12 cellular contexts compared by ENCODE assay signal in the genomic region with DNA sequence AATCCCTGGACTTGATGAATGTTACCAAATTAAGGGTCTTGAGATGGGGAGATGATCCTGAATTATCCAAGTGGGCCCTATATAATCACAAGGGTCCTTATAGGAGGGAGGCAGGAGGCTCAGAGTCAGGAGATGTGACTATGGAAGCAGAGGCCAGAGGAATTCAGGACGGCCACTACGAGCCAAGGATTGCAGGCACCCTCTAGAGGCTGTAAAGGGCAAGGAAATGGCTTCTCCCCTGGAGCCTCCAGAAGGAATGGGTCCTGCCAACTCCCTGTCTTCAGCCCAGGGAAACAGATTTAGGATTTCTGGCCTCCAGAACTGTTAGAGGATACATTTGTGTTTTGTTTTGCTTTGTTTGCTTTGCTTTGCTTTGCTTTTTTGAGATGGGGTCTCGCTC. TPM values are rescaled to one million over a fixed set of nuclear protein-coding genes. Genes with fewer than 3 reads are reported as not detected.
A peak's percentile ranks its signal among the peaks of the same experiment; 100 is the strongest.
DNase-seq lines count a peak whose midpoint lies in the region; TF ChIP-seq lines count a peak whose summit lies in the region.
"Had no signal": no experiment of that assay in that cellular context is flagged by ENCODE, and none has a peak within 500 bp of the region (broad histone marks: within the 10 kb centered on the region; RNA-seq: fewer than 3 reads in every experiment).

No MANE protein-coding gene starts in this region.

- no peaks in the 10 kb centered on the region for H3K27me3 Mint-ChIP-seq in endodermal cell (ENCODE audit: insufficient read depth)
- peaks cover 2% of the 10 kb centered on the region for H3K27me3 Mint-ChIP-seq in progenitor cell of endocrine pancreas
- H3K27me3 Mint-ChIP-seq in activated CD4-positive, alpha-beta T cell treated with anti-CD3 and anti-CD28 coated beads, Interleukin-2, amount 10 ng/mL, durations not matched to agents 24 days and 14 days: peaks cover 6% of the 10 kb centered on the region
- no peaks in the 10 kb centered on the region for H3K27me3 Mint-ChIP-seq in activated naive CD4-positive, alpha-beta T cell treated with anti-CD3 and anti-CD28 coated beads for 36 hours (ENCODE audit: low read depth)

- H3K4me1 Mint-ChIP-seq in endodermal cell (peaks cover 2% of the 10 kb centered on the region), progenitor cell of endocrine pancreas (ENCODE audit: low read depth) (peaks cover 18% of the 10 kb centered on the region)
- no peaks in the 10 kb centered on the region for H3K4me1 Mint-ChIP-seq in activated CD4-positive, alpha-beta T cell treated with anti-CD3 and anti-CD28 coated beads, Interleukin-2, amount 10 ng/mL, durations not matched to agents 24 days and 14 days
- H3K4me1 Mint-ChIP-seq in activated naive CD4-positive, alpha-beta T cell treated with anti-CD3 and anti-CD28 coated beads for 36 hours (ENCODE audit: low read depth): no peaks in the 10 kb centered on the region

- H3K9me3 Mint-ChIP-seq in endodermal cell (peaks cover 10% of the 10 kb centered on the region), progenitor cell of endocrine pancreas (ENCODE audit: low read depth) (peaks cover 6% of the 10 kb centered on the region)
- H3K9me3 Mint-ChIP-seq in activated CD4-positive, alpha-beta T cell treated with anti-CD3 and anti-CD28 coated beads, Interleukin-2, amount 10 ng/mL, durations not matched to agents 24 days and 14 days: no peaks in the 10 kb centered on the region
- H3K9me3 Mint-ChIP-seq in activated naive CD4-positive, alpha-beta T cell treated with anti-CD3 and anti-CD28 coated beads for 36 hours: no peaks in the 10 kb centered on the region

- 77 to 83% methylated on average over 3 of the region's 3 CpGs for WGBS in endodermal cell (ENCODE audit: insufficient coverage in 1 of 2, insufficient read length in 1 of 2), 2 experiments

- H3K36me3 ChIP-seq in endodermal cell (ENCODE audit: control insufficient read depth, insufficient read depth, low read length): no peaks in the 10 kb centered on the region
- H3K36me3 ChIP-seq: adrenal gland, tibial nerve had no signal

- DNase-seq in DMS79 treated with DMSO at 0.1 percent for 48 hours (lab: John Stamatoyannopoulos, UW) (peak; percentile 17), DMS79 (lab: John Stamatoyannopoulos, UW) (no peak), NCI-H524 treated with DMSO at 0.1 percent for 48 hours (lab: John Stamatoyannopoulos, UW) (peak; percentile 35), endodermal cell (peak; percentile 75), progenitor cell of endocrine pancreas (ENCODE audit: low spot score, unreplicated experiment) (no peak), NCI-H1930 (lab: John Stamatoyannopoulos, UW) (no peak)
- no peak for DNase-seq in activated CD4-positive, alpha-beta T cell treated with anti-CD3 and anti-CD28 coated beads, Interleukin-2, amount 10 ng/mL, durations not matched to agents 24 days and 14 days
- DNase-seq in activated naive CD4-positive, alpha-beta T cell treated with anti-CD3 and anti-CD28 coated beads for 36 hours: no peak
- DNase-seq: activated CD4-positive, alpha-beta T cell treated with anti-CD3 and anti-CD28 coated beads, Interleukin-2, amount 50 U/mL, for 48 hours; stimulated activated CD4-positive, alpha-beta T cell treated with anti-CD3 and anti-CD28 coated beads, Interleukin-4, amount 100 ng/mL, for 24 hours had no signal

- H3K4me3 Mint-ChIP-seq in endodermal cell: no peak overlapping the region
- no peak overlapping the region for H3K4me3 Mint-ChIP-seq in progenitor cell of endocrine pancreas (ENCODE audit: low read depth)
- H3K4me3 Mint-ChIP-seq in activated CD4-positive, alpha-beta T cell treated with anti-CD3 and anti-CD28 coated beads, Interleukin-2, amount 10 ng/mL, durations not matched to agents 24 days and 14 days: no peak overlapping the region
- H3K4me3 Mint-ChIP-seq in activated naive CD4-positive, alpha-beta T cell treated with anti-CD3 and anti-CD28 coated beads for 36 hours: no peak overlapping the region

- H3K4me3 ChIP-seq in endodermal cell (ENCODE audit: low read length): no peak overlapping the region
- H3K4me3 ChIP-seq: adrenal gland, tibial nerve had no signal

- no peaks in the 10 kb centered on the region for H3K4me1 ChIP-seq in endodermal cell (ENCODE audit: control insufficient read depth, insufficient read depth, low read length)
- H3K4me1 ChIP-seq: adrenal gland had no signal

- no peak overlapping the region for H3K27ac ChIP-seq in endodermal cell (ENCODE audit: low read depth, low read length)
- H3K27ac ChIP-seq: adrenal gland, tibial nerve had no signal

- H3K9ac ChIP-seq in endodermal cell (ENCODE audit: extremely low read depth, low read length, poor library complexity, severe bottlenecking): no peak overlapping the region

- no peaks in the 10 kb centered on the region for H3K27me3 ChIP-seq in endodermal cell (ENCODE audit: control insufficient read depth, insufficient read depth, low read length, poor library complexity, severe bottlenecking)
- H3K27me3 ChIP-seq: adrenal gland, tibial nerve had no signal

- intact Hi-C loops in activated CD4-positive, alpha-beta T cell treated with anti-CD3 and anti-CD28 coated beads, Interleukin-2, amount 10 ng/mL, durations not matched to agents 24 days and 14 days (cut with micrococcal nuclease): no loop called here
- intact Hi-C loops in activated naive CD4-positive, alpha-beta T cell treated with anti-CD3 and anti-CD28 coated beads for 36 hours (cut with micrococcal nuclease): no loop called here

- H3K36me3 Mint-ChIP-seq in endodermal cell (ENCODE audit: low read depth) (no peaks in the 10 kb centered on the region), progenitor cell of endocrine pancreas (ENCODE audit: insufficient read depth) (peaks cover 2% of the 10 kb centered on the region)
- H3K36me3 Mint-ChIP-seq in activated CD4-positive, alpha-beta T cell treated with anti-CD3 and anti-CD28 coated beads, Interleukin-2, amount 10 ng/mL, durations not matched to agents 24 days and 14 days (ENCODE audit: low read depth): no peaks in the 10 kb centered on the region
- H3K36me3 Mint-ChIP-seq in activated naive CD4-positive, alpha-beta T cell treated with anti-CD3 and anti-CD28 coated beads for 36 hours (ENCODE audit: low read depth): no peaks in the 10 kb centered on the region

- CTCF ChIA-PET in activated naive CD4-positive, alpha-beta T cell treated with anti-CD3 and anti-CD28 coated beads for 36 hours (lab: Charles Lee): no interaction called here

- TF ChIP-seq CTCF in endodermal cell (conservative IDR thresholded peaks at IDR 0.05): peak; percentile 77
- TF ChIP-seq CTCF in progenitor cell of endocrine pancreas (IDR thresholded peaks at IDR 0.05; ENCODE audit: unreplicated experiment): peak; percentile 17

- peaks cover 7% of the 10 kb centered on the region for H3K9me3 ChIP-seq in endodermal cell (ENCODE audit: control insufficient read depth, low read length)
- H3K9me3 ChIP-seq: adrenal gland had no signal

- H3K27ac Mint-ChIP-seq in endodermal cell (no peak overlapping the region), progenitor cell of endocrine pancreas (no peak overlapping the region)
- no peak overlapping the region for H3K27ac Mint-ChIP-seq in activated CD4-positive, alpha-beta T cell treated with anti-CD3 and anti-CD28 coated beads, Interleukin-2, amount 10 ng/mL, durations not matched to agents 24 days and 14 days
- no peak overlapping the region for H3K27ac Mint-ChIP-seq in activated naive CD4-positive, alpha-beta T cell treated with anti-CD3 and anti-CD28 coated beads for 36 hours

RNA-seq across cellular contexts. Expression of a gene that starts 8.8 kb away (rescaled TPM):
- total RNA-seq in endodermal cell (under 1 TPM in 1 of 2 donors, not detected in 1; 0.24 TPM), progenitor cell of endocrine pancreas (not detected in 2 replicates)
- 0.36 TPM for polyA plus RNA-seq in endodermal cell (2013, experiment 1 of 2)
- polyA plus RNA-seq in endodermal cell (2013, experiment 2 of 2): not detected
- not detected in 2 replicates for total RNA-seq in activated CD4-positive, alpha-beta T cell treated with anti-CD3 and anti-CD28 coated beads, Interleukin-2, amount 10 ng/mL, durations not matched to agents 24 days and 14 days
- total RNA-seq in activated naive CD4-positive, alpha-beta T cell treated with anti-CD3 and anti-CD28 coated beads for 36 hours: not detected

Comparison
In these comparisons a context has a peak if more than half of its experiments do, and no peak if none do; other contexts are left out.
1. DNase-seq: peak in DMS79 treated with DMSO at 0.1 percent for 48 hours (single experiment), NCI-H524 treated with DMSO at 0.1 percent for 48 hours (single experiment) and endodermal cell (single experiment); none in DMS79 (single experiment), progenitor cell of endocrine pancreas (single experiment), NCI-H1930 (0 of 2), activated CD4-positive, alpha-beta T cell treated with anti-CD3 and anti-CD28 coated beads, Interleukin-2, amount 10 ng/mL, durations not matched to agents 24 days and 14 days (single experiment) and activated naive CD4-positive, alpha-beta T cell treated with anti-CD3 and anti-CD28 coated beads for 36 hours (single experiment).